ENCODE assay signal across 8 cellular contexts in the genomic region with DNA sequence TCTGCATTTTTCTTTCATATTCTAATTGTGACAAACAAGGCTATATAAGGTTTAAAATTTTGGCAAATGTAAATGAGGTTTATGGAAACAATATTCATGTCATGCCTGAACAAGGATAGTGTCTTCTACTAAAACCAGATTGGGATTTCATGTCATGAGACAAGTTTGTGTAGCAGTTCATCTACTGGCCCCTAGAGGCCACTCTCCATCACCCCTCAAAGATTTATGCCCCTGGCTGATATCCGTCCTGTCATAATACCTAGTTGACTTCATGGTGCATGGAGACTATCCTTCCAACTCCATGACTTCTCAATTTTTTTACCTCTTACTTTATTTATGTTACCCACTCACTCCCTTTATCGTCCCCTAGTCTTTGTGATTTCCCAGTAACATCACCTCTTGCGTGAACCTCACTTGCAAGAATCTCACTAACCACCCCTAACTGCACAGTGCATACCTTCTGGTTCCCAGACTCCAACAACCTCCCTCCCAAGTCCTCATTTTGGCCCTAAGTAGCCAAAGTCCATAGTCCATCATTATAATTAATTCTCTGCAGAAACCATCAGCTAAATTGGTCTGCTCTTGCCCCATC.
DNase-seq lines count a peak whose midpoint lies in the region; ATAC-seq and TF ChIP-seq lines count a peak whose summit lies in the region.

No MANE protein-coding gene starts in this region.

- no peaks in the 10 kb centered on the region for H3K4me1 ChIP-seq in mucosa of descending colon (ENCODE audit: low read depth)
- no peaks in the 10 kb centered on the region for H3K4me1 ChIP-seq in suprapubic skin

- TF ChIP-seq EP300 in suprapubic skin (IDR thresholded peaks at IDR 0.05): no peak

- no peak overlapping the region for H3K27ac ChIP-seq in suprapubic skin

- H3K36me3 ChIP-seq in mucosa of descending colon (ENCODE audit: low read depth) (no peaks in the 10 kb centered on the region), suprapubic skin (no peaks in the 10 kb centered on the region)

- no peaks in the 10 kb centered on the region for H3K9me3 ChIP-seq in mucosa of descending colon
- H3K9me3 ChIP-seq in suprapubic skin: no peaks in the 10 kb centered on the region

- no peak for TF ChIP-seq POLR2A in suprapubic skin (IDR thresholded peaks at IDR 0.05)

- WGBS in suprapubic skin: 79% methylated on average over 3 of the region's 3 CpGs

- no peaks in the 10 kb centered on the region for H3K27me3 ChIP-seq in suprapubic skin

- intact Hi-C loops in mucosa of descending colon (cut with DNase I, micrococcal nuclease): no loop called here

- H3K4me3 ChIP-seq in choroid plexus epithelial cell (ENCODE audit: low read depth, low read length): no peak overlapping the region
- no peak overlapping the region for H3K4me3 ChIP-seq in mucosa of descending colon
- H3K4me3 ChIP-seq in suprapubic skin: no peak overlapping the region

- TF ChIP-seq CTCF in choroid plexus epithelial cell (conservative IDR thresholded peaks at IDR 0.05; ENCODE audit: low read depth, low read length) (peak; percentile 90), mucosa of descending colon (IDR thresholded peaks at IDR 0.05) (peak; percentile 37), suprapubic skin (IDR thresholded peaks at IDR 0.05) (peak in 1 of 2 donors; percentile 50)

- peak; percentile 72 for DNase-seq in COLO829 (ENCODE audit: low spot score)
- DNase-seq in NCI-H2227 treated with DMSO at 0.1 percent for 48 hours (lab: John Stamatoyannopoulos, UW): peak; percentile 23
- peak; percentile 79 for DNase-seq in choroid plexus epithelial cell (ENCODE audit: low read depth)
- DNase-seq in mucosa of descending colon: peak in 1 of 3 donors; percentile 51
- DNase-seq in suprapubic skin (ENCODE audit: low spot score in 2 of 2): no peak
- DNase-seq in nucleus accumbens (lab: John Stamatoyannopoulos, UW): no peak

- peak; percentile 87 for ATAC-seq in GM18907 (IDR thresholded peaks at IDR 0.05; ENCODE audit: unreplicated experiment)
- ATAC-seq in HG03060 (IDR thresholded peaks at IDR 0.05; ENCODE audit: low read depth, unreplicated experiment): peak; percentile 67
- peak; percentile 81 for ATAC-seq in mucosa of descending colon

Comparison
In these comparisons a context has a peak if more than half of its experiments do, and no peak if none do; other contexts are left out.
1. DNase-seq: peak in COLO829 (single experiment), NCI-H2227 treated with DMSO at 0.1 percent for 48 hours (single experiment) and choroid plexus epithelial cell (single experiment); none in suprapubic skin (0 of 2) and nucleus accumbens (0 of 56).
2. Peak in every context shown above with its lines, with median percentiles within 50 percentile points of each other: ATAC-seq.